In the genomic region with DNA sequence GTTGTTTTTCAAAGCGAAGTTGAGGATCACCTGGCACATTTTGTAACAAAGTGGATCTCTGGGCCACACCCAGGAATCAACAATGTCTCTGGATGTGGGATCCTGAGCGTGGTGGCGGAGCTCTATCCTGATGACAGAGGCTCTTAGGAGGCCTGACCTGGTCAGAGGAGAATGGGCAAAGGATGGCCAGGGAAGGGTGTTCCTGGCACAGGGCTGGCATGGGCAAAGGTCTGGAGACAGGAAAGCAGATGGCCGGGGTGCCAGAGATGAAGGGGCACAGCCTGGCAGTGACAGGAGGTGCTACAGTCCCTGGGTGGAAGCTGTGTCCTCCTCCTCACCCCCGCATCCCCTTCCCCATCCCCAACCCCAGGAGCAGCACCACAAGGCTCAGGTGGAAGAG, we compare ENCODE assay signal across 20 cellular contexts.
"Had no signal": no experiment of that assay in that cellular context is flagged by ENCODE, and none has a peak within 500 bp of the region (broad histone marks: within the 10 kb centered on the region; RNA-seq: fewer than 3 reads in every experiment).

No MANE protein-coding gene starts in this region.

- H3K4me3 Mint-ChIP-seq: activated CD8-positive, alpha-beta memory T cell treated with anti-CD3 and anti-CD28 coated beads, Interleukin-2, amount 10 ng/mL, durations not matched to agents 7 days and 5 days; activated naive CD4-positive, alpha-beta T cell treated with anti-CD3 and anti-CD28 coated beads, Interleukin-2, amount 10 ng/mL, durations not matched to agents 7 days and 5 days; naive B cell had no signal

- ATAC-seq: activated CD8-positive, alpha-beta memory T cell treated with anti-CD3 and anti-CD28 coated beads, Interleukin-2, amount 10 ng/mL, durations not matched to agents 7 days and 5 days; stimulated activated naive CD8-positive, alpha-beta T cell treated with anti-CD3 and anti-CD28 coated beads, Interleukin-15, Interleukin-2, amounts not matched to agents 100 U/mL and 50 U/mL, for 24 hours had no signal

- H3K27me3 ChIP-seq: heart right ventricle, left lung, SJSA1, testis, upper lobe of right lung had no signal

- H3K27me3 Mint-ChIP-seq: activated CD8-positive, alpha-beta memory T cell treated with anti-CD3 and anti-CD28 coated beads, Interleukin-2, amount 10 ng/mL, durations not matched to agents 7 days and 5 days; activated naive CD4-positive, alpha-beta T cell treated with anti-CD3 and anti-CD28 coated beads, Interleukin-2, amount 10 ng/mL, durations not matched to agents 7 days and 5 days; naive B cell had no signal

- H3K4me1 ChIP-seq: prostate gland, SJSA1, testis had no signal

- H3K4me3 ChIP-seq: heart right ventricle, left lung, prostate gland, SJSA1, testis, upper lobe of right lung had no signal

- H3K27ac Mint-ChIP-seq: activated CD8-positive, alpha-beta memory T cell treated with anti-CD3 and anti-CD28 coated beads, Interleukin-2, amount 10 ng/mL, durations not matched to agents 7 days and 5 days had no signal

- H3K9me3 Mint-ChIP-seq: activated naive CD4-positive, alpha-beta T cell treated with anti-CD3 and anti-CD28 coated beads, Interleukin-2, amount 10 ng/mL, durations not matched to agents 7 days and 5 days; naive B cell had no signal

- H3K36me3 Mint-ChIP-seq: activated naive CD4-positive, alpha-beta T cell treated with anti-CD3 and anti-CD28 coated beads, Interleukin-2, amount 10 ng/mL, durations not matched to agents 7 days and 5 days had no signal

- DNase-seq: activated CD4-positive, alpha-beta T cell treated with anti-CD3 and anti-CD28 coated beads, Interleukin-2, amount 50 U/mL, for 4 hours; activated CD4-positive, CD25-positive, alpha-beta regulatory T cell treated with anti-CD3 and anti-CD28 coated beads, Interleukin-2, amount 50 U/mL, for 72 hours; activated CD8-positive, alpha-beta memory T cell treated with anti-CD3 and anti-CD28 coated beads, Interleukin-2, amount 10 ng/mL, durations not matched to agents 7 days and 5 days; activated naive CD4-positive, alpha-beta T cell treated with anti-CD3 and anti-CD28 coated beads, Interleukin-2, amount 10 ng/mL, durations not matched to agents 7 days and 5 days; activated T-cell treated with anti-CD3 and anti-CD28 coated beads, Interleukin-2, amount 50 U/mL, for 1 hour; cortex of kidney; effector memory CD4-positive, alpha-beta T cell; heart right ventricle; naive B cell; small intestine; stimulated activated CD4-positive, alpha-beta T cell treated with anti-CD3 and anti-CD28 coated beads, Interleukin-4, amount 100 ng/mL, for 24 hours; stimulated activated naive CD8-positive, alpha-beta T cell treated with anti-CD3 and anti-CD28 coated beads, Interleukin-15, Interleukin-2, amounts not matched to agents 100 U/mL and 50 U/mL, for 24 hours; SW 1271; T1000; testis had no signal

- H3K9me3 ChIP-seq: heart right ventricle, left lung, prostate gland, SJSA1, testis, upper lobe of right lung had no signal

- H3K27ac ChIP-seq: epithelial cell of prostate, SJSA1, testis had no signal

- H3K4me1 Mint-ChIP-seq: activated CD8-positive, alpha-beta memory T cell treated with anti-CD3 and anti-CD28 coated beads, Interleukin-2, amount 10 ng/mL, durations not matched to agents 7 days and 5 days; activated naive CD4-positive, alpha-beta T cell treated with anti-CD3 and anti-CD28 coated beads, Interleukin-2, amount 10 ng/mL, durations not matched to agents 7 days and 5 days had no signal
